In genomic region chr12:105445261-105446015, GRCh38 we compare ENCODE assay signal across 1 cellular context.
TF ChIP-seq lines count a peak whose summit lies in the region.

No MANE protein-coding gene starts in this region.

TF ChIP-seq in WTC11, 78 proteins besides CTCF, POLR2A, EP300 and RAD21 (continued from another document):
- TF ChIP-seq ARID4B (CRISPR knock-in tag; IDR thresholded peaks at IDR 0.05; ENCODE audit: borderline replicate concordance) = no peak
